ENCODE assay signal across 19 cellular contexts in genomic region chr11:35566161-35566560, GRCh38. TPM values are rescaled to one million over a fixed set of nuclear protein-coding genes. Genes with fewer than 3 reads are reported as not detected.
"Had no signal": no experiment of that assay in that cellular context is flagged by ENCODE, and none has a peak within 500 bp of the region (broad histone marks: within the 10 kb centered on the region; RNA-seq: fewer than 3 reads in every experiment).

No MANE protein-coding gene starts in this region.

- DNase-seq: activated CD4-positive, alpha-beta T cell treated with anti-CD3 and anti-CD28 coated beads for 4 hours; activated CD8-positive, alpha-beta memory T cell treated with anti-CD3 and anti-CD28 coated beads, Interleukin-2, amount 50 U/mL, for 4 hours; activated CD8-positive, alpha-beta T cell treated with anti-CD3 and anti-CD28 coated beads for 36 hours; activated naive CD4-positive, alpha-beta T cell; activated T-cell treated with anti-CD3 and anti-CD28 coated beads, Interleukin-2, amount 50 U/mL, for 72 hours; brain microvascular endothelial cell; Kasumi-1; KBM-7; NCI-H1105 treated with DMSO at 0.1 percent for 48 hours; NCI-H1436 treated with DMSO at 0.1 percent for 48 hours; NCI-H187 treated with DMSO at 0.1 percent for 48 hours; NCI-H2081 treated with DMSO at 0.1 percent for 48 hours; NCI-H446; NCI-H524; SHP77 had no signal

- ATAC-seq: activated CD4-positive, CD25-positive, alpha-beta regulatory T cell treated with anti-CD3 and anti-CD28 coated beads, Interleukin-2, amount 50 U/mL, for 24 hours; activated CD8-positive, alpha-beta T cell treated with anti-CD3 and anti-CD28 coated beads for 36 hours; activated T-cell treated with anti-CD3 and anti-CD28 coated beads, Interleukin-2, amount 50 U/mL, for 72 hours had no signal

- H3K4me3 ChIP-seq: ascending aorta, cardiac muscle cell, SJSA1 had no signal

- H3K9me3 ChIP-seq: SJSA1 had no signal

- H3K27me3 ChIP-seq: ascending aorta, brain microvascular endothelial cell, SJSA1 had no signal

- H3K36me3 ChIP-seq: ascending aorta, brain microvascular endothelial cell, cardiac muscle cell, SJSA1 had no signal

- H3K27ac ChIP-seq: ascending aorta, brain microvascular endothelial cell, cardiac muscle cell, SJSA1 had no signal

- H3K4me1 ChIP-seq: SJSA1 had no signal

RNA-seq across cellular contexts. Expression of gene PAMR1, which starts 40.7 kb away (rescaled TPM):
- total RNA-seq: activated CD8-positive, alpha-beta T cell treated with anti-CD3 and anti-CD28 coated beads for 36 hours; activated T-cell treated with anti-CD3 and anti-CD28 coated beads, Interleukin-2, amount 50 U/mL, for 72 hours had no signal
